ENCODE assay signal across 8 cellular contexts in genomic region chr14:96852823-96853422, GRCh38. TPM values are rescaled to one million over a fixed set of nuclear protein-coding genes. Genes with fewer than 3 reads are reported as not detected.
A peak's percentile ranks its signal among the peaks of the same experiment; 100 is the strongest.
DNase-seq lines count a peak whose midpoint lies in the region; ATAC-seq and TF ChIP-seq lines count a peak whose summit lies in the region.

No MANE protein-coding gene starts in this region.

- H3K4me3 ChIP-seq in Karpas-422 (ENCODE audit: low read length) (no peak overlapping the region), stomach (no peak overlapping the region)

- peak; percentile 28 for DNase-seq in D341Med (ENCODE audit: low spot score)
- peak; percentile 76 for DNase-seq in Karpas-422
- no peak for DNase-seq in T-helper 2 cell treated with Interferon-gamma antibody and Interleukin-4, amounts not matched to agents 5 μg/mL and 100 μg/mL, for 36 hours (ENCODE audit: low spot score)
- DNase-seq in foreskin melanocyte: peak; percentile 19
- no peak for DNase-seq in stomach
- no peak for DNase-seq in cerebellar nuclear complex (lab: John Stamatoyannopoulos, UW)
- DNase-seq in iPS-NIHi11 (ENCODE audit: low spot score): no peak

- peak; percentile 78 for ATAC-seq in GM18870 (IDR thresholded peaks at IDR 0.05; ENCODE audit: unreplicated experiment)

- no peaks in the 10 kb centered on the region for H3K27me3 Mint-ChIP-seq in T-helper 2 cell treated with Interferon-gamma antibody and Interleukin-4, amounts not matched to agents 5 μg/mL and 100 μg/mL, for 36 hours (ENCODE audit: low read depth)

- H3K9me3 ChIP-seq in Karpas-422 (ENCODE audit: low read length): no peaks in the 10 kb centered on the region
- no peaks in the 10 kb centered on the region for H3K9me3 ChIP-seq in stomach

- peak overlapping the region; percentile 1 for H3K27ac Mint-ChIP-seq in T-helper 2 cell treated with Interferon-gamma antibody and Interleukin-4, amounts not matched to agents 5 μg/mL and 100 μg/mL, for 36 hours

- WGBS in stomach, 5 donors: 31 to 55% (median 41%) methylated on average over 4 of the region's 4 CpGs

- H3K36me3 ChIP-seq in Karpas-422 (ENCODE audit: insufficient read depth, low read length) (peaks cover 62% of the 10 kb centered on the region; the same call in 1 of the 2 replicates), stomach (peaks cover 10 to 30% (median 22%) of the 10 kb centered on the region in 4 donors)

- H3K9me2 ChIP-seq in Karpas-422 (replicated peaks; ENCODE audit: insufficient read depth, low read length): no peaks in the 10 kb centered on the region

- no peak for TF ChIP-seq POLR2A in stomach (IDR thresholded peaks at IDR 0.05)

- peaks cover 9% of the 10 kb centered on the region for H3K4me1 ChIP-seq in Karpas-422 (ENCODE audit: low read length)
- H3K4me1 ChIP-seq in stomach: peaks cover 0 to 7% (median 2%) of the 10 kb centered on the region in 4 donors

- no peak for TF ChIP-seq EP300 in stomach (IDR thresholded peaks at IDR 0.05)

- H4K20me1 ChIP-seq in Karpas-422 (ENCODE audit: insufficient read depth, low read depth, low read length): no peaks in the 10 kb centered on the region

- no peak overlapping the region for H3K4me3 Mint-ChIP-seq in T-helper 2 cell treated with Interferon-gamma antibody and Interleukin-4, amounts not matched to agents 5 μg/mL and 100 μg/mL, for 36 hours

- H3K4me1 Mint-ChIP-seq in T-helper 2 cell treated with Interferon-gamma antibody and Interleukin-4, amounts not matched to agents 5 μg/mL and 100 μg/mL, for 36 hours (ENCODE audit: low read depth): peaks cover 6% of the 10 kb centered on the region

- peak in 5 of 7 experiments; percentile 15 to 61 (median 56) for TF ChIP-seq CTCF in stomach (IDR thresholded peaks at IDR 0.05)

- intact Hi-C loops in stomach (cut with DNase I; ENCODE audit: low total_unique reads): no loop called here

- no peak overlapping the region for H3K27ac ChIP-seq in Karpas-422 (ENCODE audit: low read length)
- H3K27ac ChIP-seq in stomach: no peak overlapping the region

- no peak overlapping the region for H2AFZ ChIP-seq in Karpas-422 (ENCODE audit: low read length)

- H3K27me3 ChIP-seq in Karpas-422 (ENCODE audit: low read length): no peaks in the 10 kb centered on the region
- H3K27me3 ChIP-seq in stomach: no peaks in the 10 kb centered on the region

- no peaks in the 10 kb centered on the region for H3K9me3 Mint-ChIP-seq in T-helper 2 cell treated with Interferon-gamma antibody and Interleukin-4, amounts not matched to agents 5 μg/mL and 100 μg/mL, for 36 hours

- peaks cover 30% of the 10 kb centered on the region for H3K36me3 Mint-ChIP-seq in T-helper 2 cell treated with Interferon-gamma antibody and Interleukin-4, amounts not matched to agents 5 μg/mL and 100 μg/mL, for 36 hours (ENCODE audit: low read depth)

- peaks cover 79% of the 10 kb centered on the region for H3K79me2 ChIP-seq in Karpas-422 (ENCODE audit: low read length)

- H3K4me2 ChIP-seq in Karpas-422 (ENCODE audit: low read depth, low read length, poor library complexity, severe bottlenecking): no peak overlapping the region

- H3K9ac ChIP-seq in Karpas-422 (ENCODE audit: low read length): no peak overlapping the region

RNA-seq across cellular contexts. Expression of gene VRK1, which starts 55.7 kb away (rescaled TPM):
- total RNA-seq in Karpas-422 (2014; rRNA removed; shearing (Covaris generic); ENCODE audit: low replicate concordance): 110 and 166 TPM in 2 replicates
- total RNA-seq in stomach: 10 to 100 TPM in 1 of 5 donors, 1 to 10 TPM in 3, not detected in 1; 1.2 to 45.7 (median 8.3) TPM
- 10 to 100 TPM; 10.6 to 14.1 (median 12.7) TPM for polyA plus RNA-seq in stomach

Comparison
In these comparisons a context has a peak if more than half of its experiments do, and no peak if none do; other contexts are left out.
1. DNase-seq: peak in D341Med (single experiment), Karpas-422 (single experiment) and foreskin melanocyte (single experiment); none in T-helper 2 cell treated with Interferon-gamma antibody and Interleukin-4, amounts not matched to agents 5 μg/mL and 100 μg/mL, for 36 hours (single experiment), stomach (single experiment), cerebellar nuclear complex (0 of 2) and iPS-NIHi11 (single experiment).